Comparison of ENCODE assay signal across 8 cellular contexts in genomic region chr15:55774113-55774970, GRCh38. TPM values are rescaled to one million over a fixed set of nuclear protein-coding genes. Genes with fewer than 3 reads are reported as not detected.
A peak's percentile ranks its signal among the peaks of the same experiment; 100 is the strongest.
DNase-seq lines count a peak whose midpoint lies in the region; ATAC-seq and TF ChIP-seq lines count a peak whose summit lies in the region.

No MANE protein-coding gene starts in this region.

- POLR2A ChIA-PET in A673 (lab: Charles Lee; ENCODE audit: low non-redundant PET): interaction anchor here (0.6 kb wide), 1 partner anchor 10 kb away, joined by 3 read pairs; no protein-coding TSS in a partner anchor

- H3K36me3 ChIP-seq in A673 (ENCODE audit: insufficient read depth, low read length, poor library complexity, severe bottlenecking): no peaks in the 10 kb centered on the region

- peaks cover 35 to 38% of the 10 kb centered on the region in 2 donors for H3K27me3 Mint-ChIP-seq in effector memory CD8-positive, alpha-beta T cell
- peaks cover 9% of the 10 kb centered on the region for H3K27me3 Mint-ChIP-seq in nephron progenitor cell (ENCODE audit: low read depth, poor library complexity)

- peak; percentile 67 for TF ChIP-seq CTCF in A673 (conservative IDR thresholded peaks at IDR 0.05; ENCODE audit: low read depth, low read length)
- TF ChIP-seq CTCF in nephron progenitor cell (IDR thresholded peaks at IDR 0.05): peak; percentile 64

- no peaks in the 10 kb centered on the region for H3K36me3 Mint-ChIP-seq in effector memory CD8-positive, alpha-beta T cell (ENCODE audit: insufficient read depth)
- H3K36me3 Mint-ChIP-seq in nephron progenitor cell (ENCODE audit: low read depth): no peaks in the 10 kb centered on the region

- no peaks in the 10 kb centered on the region for H3K9me3 ChIP-seq in A673 (ENCODE audit: low read depth, low read length, poor library complexity, severe bottlenecking)

- no peak overlapping the region for H3K27ac ChIP-seq in A673 (ENCODE audit: low read depth, low read length, poor library complexity, severe bottlenecking)

- H3K4me1 Mint-ChIP-seq in effector memory CD8-positive, alpha-beta T cell (ENCODE audit: low read depth in 2 of 2): peaks cover 0 to 1% of the 10 kb centered on the region in 2 donors
- H3K4me1 Mint-ChIP-seq in nephron progenitor cell: peaks cover 77% of the 10 kb centered on the region

- no peak overlapping the region for H3K4me3 ChIP-seq in A673 (ENCODE audit: low read depth, low read length, poor library complexity, severe bottlenecking)

- H3K4me3 Mint-ChIP-seq in effector memory CD8-positive, alpha-beta T cell: no peak overlapping the region
- no peak overlapping the region for H3K4me3 Mint-ChIP-seq in nephron progenitor cell

- in situ Hi-C loops in KBM-7 (cut with MboI; ENCODE audit: low pct_unique_long_range_greater_than_20kb, low sequenced_read_pairs): no loop called here

- CTCF ChIA-PET in A673 (lab: Charles Lee): no interaction called here

- H3K4me1 ChIP-seq in A673 (ENCODE audit: insufficient read depth, low read length, poor library complexity, severe bottlenecking): peaks cover 12% of the 10 kb centered on the region

- no TSS peak for BruUV-seq in A673 (replicated peaks; lab: Mats Ljungman, UMichigan)

- H3K27ac Mint-ChIP-seq in effector memory CD8-positive, alpha-beta T cell: no peak overlapping the region
- peak overlapping the region; percentile 68 for H3K27ac Mint-ChIP-seq in nephron progenitor cell

- ATAC-seq in GM18502 (IDR thresholded peaks at IDR 0.05; ENCODE audit: poor library complexity, unreplicated experiment): peak; percentile 68
- ATAC-seq in effector memory CD8-positive, alpha-beta T cell (replicated peaks): no peak

- DNase-seq in A673 (ENCODE audit: low spot score) (peak; percentile 58), KBM-7 (peak; percentile 69), nephron progenitor cell (peak; percentile 72), NCI-H128 (lab: John Stamatoyannopoulos, UW; ENCODE audit: unreplicated experiment) (no peak), NCI-H2171 (lab: John Stamatoyannopoulos, UW) (no peak)
- peak; percentile 9 for DNase-seq in activated CD4-positive, alpha-beta T cell treated with anti-CD3 and anti-CD28 coated beads for 1 hour
- peak; percentile 2 to 31 (median 15) for DNase-seq in effector memory CD8-positive, alpha-beta T cell

- no peaks in the 10 kb centered on the region for H3K27me3 ChIP-seq in A673 (replicated peaks; ENCODE audit: insufficient read depth, low read depth, low read length, poor library complexity)

- intact Hi-C loops in A673 (cut with micrococcal nuclease; ENCODE audit: unreplicated experiment): loop anchor here (2.0 kb wide), 1 partner anchor 32 kb away; the partner anchor contains the start of gene PRTG

- H3K9me3 Mint-ChIP-seq in effector memory CD8-positive, alpha-beta T cell: no peaks in the 10 kb centered on the region
- H3K9me3 Mint-ChIP-seq in nephron progenitor cell: peaks cover 4% of the 10 kb centered on the region

RNA-seq across cellular contexts. Expression of gene PRTG, which starts 31.4 kb away (rescaled TPM):
- total RNA-seq in A673 (2021): 0.02 TPM in 1 of 2 replicates, not detected in the other

Comparison
In these comparisons a context has a peak if more than half of its experiments do, and no peak if none do; other contexts are left out.
1. DNase-seq: peak in A673 (single experiment), KBM-7 (single experiment), activated CD4-positive, alpha-beta T cell treated with anti-CD3 and anti-CD28 coated beads for 1 hour (single experiment), effector memory CD8-positive, alpha-beta T cell (3 of 3) and nephron progenitor cell (single experiment); none in NCI-H128 (single experiment) and NCI-H2171 (single experiment).